In the genomic region with DNA sequence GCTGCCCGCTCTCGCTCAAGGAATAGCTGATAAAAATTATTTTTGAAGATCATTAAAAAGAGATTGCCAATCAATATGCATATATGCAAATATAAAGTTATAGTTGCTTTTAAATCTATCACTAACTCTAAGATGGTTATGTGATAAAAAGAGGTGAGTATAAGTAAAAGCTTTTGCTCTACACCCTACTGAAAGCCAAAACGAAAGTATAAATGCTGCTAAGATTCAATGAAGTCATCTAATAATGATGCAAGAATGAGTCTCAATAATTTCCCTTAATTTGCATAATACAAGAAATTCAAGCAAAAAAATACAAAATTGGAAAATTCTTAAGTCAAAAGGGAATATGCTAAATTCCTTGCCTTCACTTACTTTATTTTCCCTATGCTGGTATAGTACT, we compare ENCODE assay signal across 1 cellular context.
TF ChIP-seq lines count a peak whose summit lies in the region.

No MANE protein-coding gene starts in this region.

TF ChIP-seq in K562, 482 proteins besides CTCF, POLR2A, EP300 and RAD21:
- TF ChIP-seq, protein P1, sequence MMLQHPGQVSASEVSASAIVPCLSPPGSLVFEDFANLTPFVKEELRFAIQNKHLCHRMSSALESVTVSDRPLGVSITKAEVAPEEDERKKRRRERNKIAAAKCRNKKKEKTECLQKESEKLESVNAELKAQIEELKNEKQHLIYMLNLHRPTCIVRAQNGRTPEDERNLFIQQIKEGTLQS (IDR thresholded peaks at IDR 0.05): 0 out of 2 replicates have a peak, but pooled peaks have one; percentile 8
- TF ChIP-seq, protein P1 (CRISPR knock-in tag; conservative IDR thresholded peaks at IDR 0.05): no peak
- TF ChIP-seq NCOR1 (IDR thresholded peaks at IDR 0.05): no peak
TF ChIP-seq in K562: peak in this region for 1.
